8 cellular contexts compared by ENCODE assay signal in genomic region chr12:27524839-27525238, GRCh38. TPM values are rescaled to one million over a fixed set of nuclear protein-coding genes. Genes with fewer than 3 reads are reported as not detected.
DNase-seq lines count a peak whose midpoint lies in the region; ATAC-seq, FAIRE-seq and TF ChIP-seq lines count a peak whose summit lies in the region.

No MANE protein-coding gene starts in this region.

- TF ChIP-seq CTCF in K562 (IDR thresholded peaks at IDR 0.05 in 2 of 3, conservative IDR thresholded peaks at IDR 0.05 in 1 of 3; ENCODE audit: insufficient read depth in 2 of 3, low read depth in 1 of 3, low read length in 3 of 3) (no peak), right lobe of liver (IDR thresholded peaks at IDR 0.05) (peak in 1 of 4 donors; percentile 1), thoracic aorta (IDR thresholded peaks at IDR 0.05) (no peak)

- no peak for TF ChIP-seq RAD21 in K562 (CRISPR knock-in tag; conservative IDR thresholded peaks at IDR 0.05 in 1 of 2, IDR thresholded peaks at IDR 0.05 in 1 of 2)

- intact Hi-C loops in K562 (cut with micrococcal nuclease): no loop called here
- intact Hi-C loops in right lobe of liver (cut with DNase I): no loop called here

- POLR2A ChIA-PET in K562 (lab: Yijun Ruan, JAX): no interaction called here

- H3K27me3 ChIP-seq in BLaER1 (no peaks in the 10 kb centered on the region), K562 (ENCODE audit: control insufficient read depth in 2 of 2, insufficient read depth in 2 of 2, low read length in 2 of 2) (peaks cover 10 to 20% of the 10 kb centered on the region in 2 experiments; a peak in 4 of 5 replicates), right lobe of liver (no peaks in the 10 kb centered on the region), thoracic aorta (replicated peaks; ENCODE audit: insufficient read depth) (no peaks in the 10 kb centered on the region)

- ATAC-seq in K562 (no peak), right lobe of liver (peak in 2 of 4 donors; percentile 2 to 6), thoracic aorta (ENCODE audit: insufficient number of reproducible peaks, low FRiP score, low read depth) (no peak), HG02798 (IDR thresholded peaks at IDR 0.05; ENCODE audit: poor library complexity, unreplicated experiment) (no peak), GM21367 (IDR thresholded peaks at IDR 0.05; ENCODE audit: unreplicated experiment) (no peak), HG02759 (IDR thresholded peaks at IDR 0.05; ENCODE audit: unreplicated experiment) (no peak)

- no peak for TF ChIP-seq EP300 in K562 (IDR thresholded peaks at IDR 0.05; ENCODE audit: low read length)

- H3K79me2 ChIP-seq in K562 (ENCODE audit: control insufficient read depth, insufficient read depth, low read length): no peaks in the 10 kb centered on the region

- FAIRE-seq in K562 (lab: Jason Lieb, UNC): no peak

- H4K20me1 ChIP-seq in BLaER1 (no peaks in the 10 kb centered on the region), K562 (replicated peaks; ENCODE audit: control insufficient read depth, insufficient read depth, low read length) (no peaks in the 10 kb centered on the region)

- no peak for TF ChIP-seq POLR2A in K562 (conservative IDR thresholded peaks at IDR 0.05)
- TF ChIP-seq POLR2A in right lobe of liver (IDR thresholded peaks at IDR 0.05): no peak

- H3K4me3 ChIP-seq in BLaER1: peak overlapping the region; percentile 84
- H3K4me3 ChIP-seq in Jurkat, Clone E6-1 (ENCODE audit: low read length): peak overlapping the region; percentile 85; the same call in 1 of the 2 replicates
- no peak overlapping the region for H3K4me3 ChIP-seq in K562
- H3K4me3 ChIP-seq in right lobe of liver: peak overlapping the region; percentile 67 to 75 (median 72)
- peak overlapping the region; percentile 79 for H3K4me3 ChIP-seq in thoracic aorta

- peaks cover 58% of the 10 kb centered on the region for H3K4me1 ChIP-seq in BLaER1
- H3K4me1 ChIP-seq in K562 (replicated peaks in 1 of 2; ENCODE audit: control insufficient read depth in 2 of 2, insufficient read depth in 2 of 2, low read length in 2 of 2): peaks cover 9 to 14% of the 10 kb centered on the region in 2 experiments
- H3K4me1 ChIP-seq in right lobe of liver: peaks cover 0 to 19% (median 4%) of the 10 kb centered on the region in 4 donors
- H3K4me1 ChIP-seq in thoracic aorta (ENCODE audit: control insufficient read depth in 1 of 2, low read depth in 2 of 2): peaks cover 13 to 50% of the 10 kb centered on the region in 2 donors

- in situ Hi-C loops in K562 (cut with MboI): no loop called here

- peak overlapping the region; percentile 95 for H2AFZ ChIP-seq in K562 (ENCODE audit: low read depth, low read length)

- H3K9me3 ChIP-seq in BLaER1 (no peaks in the 10 kb centered on the region), K562 (replicated peaks; ENCODE audit: control insufficient read depth, insufficient read depth, low read depth, low read length) (no peaks in the 10 kb centered on the region), right lobe of liver (no peaks in the 10 kb centered on the region), thoracic aorta (no peaks in the 10 kb centered on the region)

- no peak for DNase-seq in Jurkat, Clone E6-1 (ENCODE audit: low read depth, low spot score)
- no peak for DNase-seq in K562 (ENCODE audit: extremely low read depth in 1 of 4, low spot score in 3 of 4)
- DNase-seq in right lobe of liver: no peak
- no peak for DNase-seq in thoracic aorta (ENCODE audit: low spot score)

- H3K27ac ChIP-seq in BLaER1 (peak overlapping the region; percentile 79; the same call in 1 of the 2 replicates), K562 (ENCODE audit: extremely low read depth, low read depth, low read length) (no peak overlapping the region), right lobe of liver (peak overlapping the region; percentile 94), thoracic aorta (peak overlapping the region; percentile 78 to 88)

- 15% methylated on average over 9 of the region's 9 CpGs for WGBS in K562 (ENCODE audit: insufficient coverage, low coverage, missing lambda C conversion rate)
- under 1% methylated on average over 9 of the region's 9 CpGs for WGBS in right lobe of liver (ENCODE audit: insufficient coverage, low coverage, low lambda C conversion rate, missing lambda C conversion rate)

- CTCF ChIA-PET in K562 (lab: Yijun Ruan, JAX; ENCODE audit: low intra/inter-chr PET ratio): no interaction called here

- H3K36me3 ChIP-seq in BLaER1: peaks cover 4% of the 10 kb centered on the region; the same call in 1 of the 2 replicates
- H3K36me3 ChIP-seq in K562 (ENCODE audit: control insufficient read depth, insufficient read depth, low read length): no peaks in the 10 kb centered on the region
- H3K36me3 ChIP-seq in right lobe of liver: no peaks in the 10 kb centered on the region
- H3K36me3 ChIP-seq in thoracic aorta: no peaks in the 10 kb centered on the region

- TSS peak; percentile 64 for BruUV-seq in K562 (replicated peaks; lab: Mats Ljungman, UMichigan)

- H3K9ac ChIP-seq in BLaER1 (peak overlapping the region; percentile 81), K562 (ENCODE audit: insufficient read depth in 1 of 2, low read depth in 2 of 2, low read length in 2 of 2) (no peak overlapping the region)

- H3K4me2 ChIP-seq in BLaER1 (peak overlapping the region; percentile 84), K562 (ENCODE audit: insufficient read depth, low read length) (0 out of 2 replicates have a peak overlapping the region, but pooled peaks have one; percentile 12)

- no peaks in the 10 kb centered on the region for H3K9me1 ChIP-seq in K562 (ENCODE audit: control insufficient read depth, insufficient read depth, low read length)

TF ChIP-seq in K562, 482 proteins besides CTCF, POLR2A, EP300 and RAD21:
- TF ChIP-seq TCF7L2 (IDR thresholded peaks at IDR 0.05; ENCODE audit: low read depth, low read length) (no peak), ILF3 (IDR thresholded peaks at IDR 0.05; ENCODE audit: borderline replicate concordance) (no peak), CSDE1 (IDR thresholded peaks at IDR 0.05) (no peak), NFXL1 (CRISPR knock-in tag; IDR thresholded peaks at IDR 0.05) (no peak), FOXJ2 (tag; IDR thresholded peaks at IDR 0.05) (no peak), JUN (IDR thresholded peaks at IDR 0.05; ENCODE audit: borderline replicate concordance, low read depth, low read length) (no peak), JUN (CRISPR knock-in tag; IDR thresholded peaks at IDR 0.05; ENCODE audit: borderline replicate concordance) (no peak), ZSCAN32 (CRISPR knock-in tag; IDR thresholded peaks at IDR 0.05) (no peak), ZNF41 (CRISPR knock-in tag; conservative IDR thresholded peaks at IDR 0.05) (no peak), ZNF124 (CRISPR knock-in tag; IDR thresholded peaks at IDR 0.05) (no peak), MYNN (IDR thresholded peaks at IDR 0.05) (no peak), MYNN (CRISPR knock-in tag; IDR thresholded peaks at IDR 0.05) (no peak), TBP (optimal IDR thresholded peaks at IDR 0.05; ENCODE audit: low read depth, low read length) (no peak)

RNA-seq across cellular contexts. Expression of gene PPFIBP1, which starts 0.8 kb away (rescaled TPM):
- polyA plus RNA-seq in Jurkat, Clone E6-1 (2012; ENCODE audit: insufficient read depth, insufficient read length): 8.1 TPM
- total RNA-seq in K562 (2011; cell fraction: chromatin; rRNA removed; ENCODE audit: low replicate concordance): 6.9 and 13.8 TPM in 2 replicates
- 2.0 and 3.2 TPM in 2 replicates for total RNA-seq in K562 (2011; cell fraction: nucleolus; rRNA removed)
- total RNA-seq in K562 (2011; cell fraction: nucleoplasm; rRNA removed): 5.1 and 5.3 TPM in 2 replicates
- total RNA-seq in K562 (2014; rRNA removed) (2.9 and 3.5 TPM in 2 replicates), K562 (2014; rRNA removed; fragmentation: Illumina TruSeq; extraction: Trizol) (2.2 TPM in 2 replicates), K562 (2015; rRNA removed; fragmentation: Illumina TruSeq; extraction: Trizol) (1.8 and 1.9 TPM in 2 replicates), K562 (2021) (3.5 and 3.6 TPM in 2 replicates), right lobe of liver (10 to 100 TPM; 24.1 to 53.9 (median 35.8) TPM), thoracic aorta (100 to 1,000 TPM; 103 to 232 TPM)
- polyA plus RNA-seq in K562 (2011; rRNA removed) (0.95 and 2.9 TPM in 2 replicates), K562 (2014; fragmentation: Illumina TruSeq; extraction: Trizol) (1.7 and 1.8 TPM in 2 replicates), K562 (2014; fragmentation: Nextera tagmentation; extraction: Ambion mirVana) (under 1 TPM; 0.46 to 0.59 TPM), K562 (2014; rRNA removed) (1.2 and 2.9 TPM in 2 replicates)
- polyA plus RNA-seq in K562 (2011; cell fraction: cytosol; rRNA removed): 0.47 and 0.78 TPM in 2 replicates
- polyA plus RNA-seq in K562 (2011; cell fraction: nucleus; rRNA removed): 1.4 and 3.0 TPM in 2 replicates
- polyA plus RNA-seq in K562 (2012): 1.9 and 2.0 TPM in 2 replicates
- polyA minus RNA-seq in K562 (2011; rRNA and poly(A)+ RNA removed): 4.5 and 4.7 TPM in 2 replicates
- 0.55 and 1.7 TPM in 2 replicates for polyA minus RNA-seq in K562 (2011; cell fraction: cytosol; rRNA and poly(A)+ RNA removed)
- 3.9 and 4.2 TPM in 2 replicates for polyA minus RNA-seq in K562 (2011; cell fraction: nucleus; rRNA and poly(A)+ RNA removed)
